13 cellular contexts compared by ENCODE assay signal in genomic region chr10:117007080-117007479, GRCh38. TPM values are rescaled to one million over a fixed set of nuclear protein-coding genes. Genes with fewer than 3 reads are reported as not detected.
DNase-seq lines count a peak whose midpoint lies in the region; ATAC-seq, FAIRE-seq and TF ChIP-seq lines count a peak whose summit lies in the region.
"Had no signal": no experiment of that assay in that cellular context is flagged by ENCODE, and none has a peak within 500 bp of the region (broad histone marks: within the 10 kb centered on the region; RNA-seq: fewer than 3 reads in every experiment).

No MANE protein-coding gene starts in this region.

- CTCF ChIA-PET in IMR-90 (lab: Yijun Ruan, JAX) = interaction anchor here (0.6 to 1.3 kb wide), 2 partner anchors 8 to 46 kb away, joined by 3 read pairs; no protein-coding TSS in a partner anchor
- CTCF ChIA-PET in K562 (lab: Yijun Ruan, JAX; ENCODE audit: low intra/inter-chr PET ratio) = no interaction called here

- no peak overlapping the region for H2BK15ac ChIP-seq in IMR-90 (ENCODE audit: low read depth, low read length)

- ATAC-seq in IMR-90 (ENCODE audit: low read depth) (no peak), K562 (no peak), body of pancreas (no peak)
- ATAC-seq: left colon had no signal

- H3K9me3 ChIP-seq in IMR-90 (ENCODE audit: control insufficient read depth, insufficient read depth, low read length) = no peaks in the 10 kb centered on the region
- no peaks in the 10 kb centered on the region for H3K9me3 ChIP-seq in K562 (replicated peaks; ENCODE audit: control insufficient read depth, insufficient read depth, low read depth, low read length)
- no peaks in the 10 kb centered on the region for H3K9me3 ChIP-seq in liver (ENCODE audit: control insufficient read depth in 4 of 4, low read length in 3 of 4)
- H3K9me3 ChIP-seq in body of pancreas = no peaks in the 10 kb centered on the region
- H3K9me3 ChIP-seq: thyroid gland had no signal

- no peak overlapping the region for H3K14ac ChIP-seq in IMR-90 (replicated peaks; ENCODE audit: low read depth, low read length)

- no peak overlapping the region for H2BK120ac ChIP-seq in IMR-90 (ENCODE audit: low read depth, low read length)

- no peaks in the 10 kb centered on the region for H4K20me1 ChIP-seq in IMR-90 (ENCODE audit: insufficient read depth, low read length)
- H4K20me1 ChIP-seq in K562 (replicated peaks; ENCODE audit: control insufficient read depth, insufficient read depth, low read length) = no peaks in the 10 kb centered on the region

- H4K5ac ChIP-seq in IMR-90 (ENCODE audit: low read depth, low read length) = no peak overlapping the region

- H2AK9ac ChIP-seq in IMR-90 (replicated peaks; ENCODE audit: low read depth, low read length, poor library complexity) = no peak overlapping the region

- H3K27me3 ChIP-seq in IMR-90 (ENCODE audit: control insufficient read depth, insufficient read depth, low read length) (no peaks in the 10 kb centered on the region), K562 (ENCODE audit: control insufficient read depth in 2 of 2, insufficient read depth in 2 of 2, low read length in 2 of 2) (no peaks in the 10 kb centered on the region), liver (ENCODE audit: control insufficient read depth in 4 of 4, insufficient read depth in 4 of 4, low read length in 3 of 4) (no peaks in the 10 kb centered on the region), body of pancreas (no peaks in the 10 kb centered on the region)
- H3K27me3 ChIP-seq: thyroid gland had no signal

- no peak overlapping the region for H4K8ac ChIP-seq in IMR-90 (ENCODE audit: low read depth in 2 of 2, low read length in 2 of 2)

- H3K4me3 ChIP-seq in IMR-90 (ENCODE audit: insufficient read depth, low read depth, low read length) (no peak overlapping the region), K562 (no peak overlapping the region), liver (ENCODE audit: low read depth in 1 of 3, low read length in 3 of 3) (no peak overlapping the region), body of pancreas (no peak overlapping the region)
- H3K4me3 ChIP-seq: thyroid gland had no signal

- TF ChIP-seq RAD21 in IMR-90 (IDR thresholded peaks at IDR 0.05; ENCODE audit: low read length) = no peak
- no peak for TF ChIP-seq RAD21 in K562 (CRISPR knock-in tag; conservative IDR thresholded peaks at IDR 0.05 in 1 of 2, IDR thresholded peaks at IDR 0.05 in 1 of 2)
- TF ChIP-seq RAD21 in liver (IDR thresholded peaks at IDR 0.05) = no peak

- peaks cover 38% of the 10 kb centered on the region for H3K79me2 ChIP-seq in K562 (ENCODE audit: control insufficient read depth, insufficient read depth, low read length)

- FAIRE-seq in K562 (lab: Jason Lieb, UNC) = peak; percentile 75

- H3K9ac ChIP-seq in IMR-90 (ENCODE audit: low read depth, low read length) (no peak overlapping the region), K562 (ENCODE audit: insufficient read depth in 1 of 2, low read depth in 2 of 2, low read length in 2 of 2) (peak overlapping the region in 1 of 2 experiments; percentile 91; a peak in 2 of 4 replicates), liver (ENCODE audit: low read depth in 1 of 2, low read length in 2 of 2) (no peak overlapping the region)

- POLR2A ChIA-PET in IMR-90 (lab: Charles Lee; ENCODE audit: unreplicated experiment) (no interaction called here), K562 (lab: Yijun Ruan, JAX) (interaction anchor here (1.1 to 1.3 kb wide), 2 partner anchors 18 to 37 kb away, joined by 3 read pairs; no protein-coding TSS in a partner anchor)

- no peak overlapping the region for H4K91ac ChIP-seq in IMR-90 (ENCODE audit: insufficient read depth, low read depth, low read length)

- H3K27ac ChIP-seq in IMR-90 (ENCODE audit: insufficient read depth, low read length) (no peak overlapping the region), K562 (ENCODE audit: extremely low read depth, low read depth, low read length) (peak overlapping the region; percentile 99; the same call in 2 of the 3 replicates), liver (ENCODE audit: low read depth in 1 of 2, low read length in 2 of 2) (no peak overlapping the region), body of pancreas (no peak overlapping the region)
- H3K27ac ChIP-seq: thyroid gland had no signal

- H2AFZ ChIP-seq in IMR-90 (replicated peaks; ENCODE audit: low read length, poor library complexity) (no peak overlapping the region), K562 (ENCODE audit: low read depth, low read length) (peak overlapping the region; percentile 94)

- H3K4me1 ChIP-seq in IMR-90 (ENCODE audit: control insufficient read depth, insufficient read depth, low read length) (no peaks in the 10 kb centered on the region; the same call in 1 of the 2 replicates), K562 (replicated peaks in 1 of 2; ENCODE audit: control insufficient read depth in 2 of 2, insufficient read depth in 2 of 2, low read length in 2 of 2) (peaks cover 13% of the 10 kb centered on the region in 2 experiments; a peak in 4 of 5 replicates), liver (ENCODE audit: control insufficient read depth in 4 of 4, insufficient read depth in 4 of 4, low read length in 3 of 4) (peaks cover 0 to 28% (median 20%) of the 10 kb centered on the region in 4 donors), body of pancreas (peaks cover 24% of the 10 kb centered on the region)

- in situ Hi-C loops in Caki2 (cut with HindIII; ENCODE audit: low pct_unique_long_range_greater_than_20kb, low sequenced_read_pairs) = no loop called here
- in situ Hi-C loops in IMR-90 (cut with MboI; ENCODE audit: low sequenced_read_pairs) = no loop called here
- in situ Hi-C loops in K562 (cut with MboI) = no loop called here

- TF ChIP-seq POLR2A in IMR-90 (IDR thresholded peaks at IDR 0.05; ENCODE audit: low read depth, low read length) = no peak
- TF ChIP-seq POLR2A in K562 (conservative IDR thresholded peaks at IDR 0.05) = no peak
- no peak for TF ChIP-seq POLR2A in body of pancreas (IDR thresholded peaks at IDR 0.05)

- TF ChIP-seq CTCF in IMR-90 (conservative IDR thresholded peaks at IDR 0.05; ENCODE audit: low read depth, low read length) = no peak
- TF ChIP-seq CTCF in K562 (IDR thresholded peaks at IDR 0.05 in 2 of 3, conservative IDR thresholded peaks at IDR 0.05 in 1 of 3; ENCODE audit: insufficient read depth in 2 of 3, low read depth in 1 of 3, low read length in 3 of 3) = no peak
- no peak for TF ChIP-seq CTCF in liver (IDR thresholded peaks at IDR 0.05; ENCODE audit: low read depth, low read length, missing input control)
- TF ChIP-seq CTCF in body of pancreas (IDR thresholded peaks at IDR 0.05) = no peak

- H3K4me2 ChIP-seq in IMR-90 (ENCODE audit: low read depth, low read length) (no peak overlapping the region), K562 (ENCODE audit: insufficient read depth, low read length) (no peak overlapping the region)

- DNase-seq in Caki2 (ENCODE audit: low read depth) = peak; percentile 50
- peak; percentile 74 for DNase-seq in IMR-90
- DNase-seq in K562 (ENCODE audit: extremely low read depth in 1 of 4, low spot score in 3 of 4) = peak; percentile 16 to 65 (median 34)
- DNase-seq in body of pancreas = no peak
- no peak for DNase-seq in activated CD4-positive, alpha-beta T cell treated with anti-CD3 and anti-CD28 coated beads, Interleukin-2, amount 50 U/mL, for 48 hours
- DNase-seq in NCI-H524 (lab: John Stamatoyannopoulos, UW) = no peak
- DNase-seq in hippocampal formation (lab: John Stamatoyannopoulos, UW) = no peak
- DNase-seq: activated CD4-positive, CD25-positive, alpha-beta regulatory T cell treated with anti-CD3 and anti-CD28 coated beads, Interleukin-2, amount 50 U/mL, for 72 hours; activated naive CD4-positive, alpha-beta T cell; left colon; NCI-H1930; thyroid gland had no signal

- no peak overlapping the region for H3K18ac ChIP-seq in IMR-90 (ENCODE audit: low read depth, low read length)

- no peak overlapping the region for H2AK5ac ChIP-seq in IMR-90 (ENCODE audit: low read depth, low read length)

- no peak overlapping the region for H2BK5ac ChIP-seq in IMR-90 (ENCODE audit: low read depth, low read length, poor library complexity, severe bottlenecking)

- WGBS in IMR-90 (ENCODE audit: extremely low coverage in 2 of 2, insufficient read length in 1 of 2), 2 experiments = no CpG with 5 or more reads among the region's 3 CpGs
- 33% methylated on average over 3 of the region's 3 CpGs for WGBS in K562 (ENCODE audit: insufficient coverage, low coverage, missing lambda C conversion rate)
- 96% methylated on average over 3 of the region's 3 CpGs for WGBS in liver
- WGBS in body of pancreas, 2 donors = 86 to 89% methylated on average over 3 of the region's 3 CpGs

- H2BK20ac ChIP-seq in IMR-90 (ENCODE audit: low read depth, low read length) = no peak overlapping the region

- TF ChIP-seq EP300 in K562 (IDR thresholded peaks at IDR 0.05; ENCODE audit: low read length) = no peak

- no TSS peak for BruUV-seq in IMR-90 (replicated peaks; lab: Mats Ljungman, UMichigan)
- BruUV-seq in K562 (replicated peaks; lab: Mats Ljungman, UMichigan) = no TSS peak

- H3K56ac ChIP-seq in IMR-90 (ENCODE audit: extremely low read depth, insufficient read depth, low read length) = no peak overlapping the region

- H3K23ac ChIP-seq in IMR-90 (ENCODE audit: low read depth, low read length) = no peak overlapping the region

- dilution Hi-C loops in IMR-90 (cut with HindIII; ENCODE audit: low sequenced_read_pairs, unreplicated experiment) = no loop called here

- intact Hi-C loops in IMR-90 (cut with micrococcal nuclease) (loop anchor here (10.0 kb wide), 1 partner anchor 158 kb away; no protein-coding TSS in a partner anchor), K562 (cut with micrococcal nuclease) (no loop called here), body of pancreas (cut with DNase I) (no loop called here)

- H3K36me3 ChIP-seq in IMR-90 (ENCODE audit: control insufficient read depth, insufficient read depth, low read length) (no peaks in the 10 kb centered on the region), K562 (ENCODE audit: control insufficient read depth, insufficient read depth, low read length) (no peaks in the 10 kb centered on the region; the same call in 2 of the 3 replicates), liver (ENCODE audit: control insufficient read depth in 4 of 4, insufficient read depth in 3 of 4, low read depth in 1 of 4, low read length in 3 of 4) (no peaks in the 10 kb centered on the region), body of pancreas (replicated peaks in 1 of 2; ENCODE audit: insufficient read depth in 1 of 2, low read depth in 2 of 2) (no peaks in the 10 kb centered on the region)
- H3K36me3 ChIP-seq: thyroid gland had no signal

- H3K79me1 ChIP-seq in IMR-90 (ENCODE audit: low read depth in 1 of 2, low read length in 2 of 2) = peaks cover 2 to 3% of the 10 kb centered on the region in 2 experiments; a peak in 1 of 4 replicates

- H3K9me1 ChIP-seq in IMR-90 (ENCODE audit: insufficient read depth, low read length) (no peaks in the 10 kb centered on the region), K562 (ENCODE audit: control insufficient read depth, insufficient read depth, low read length) (no peaks in the 10 kb centered on the region)

- no peak overlapping the region for H3K4ac ChIP-seq in IMR-90 (ENCODE audit: low read depth, low read length)

RNA-seq across cellular contexts. Expression of gene SHTN1, which starts 2.1 kb away (rescaled TPM):
- 5.8 and 44.9 TPM in 2 replicates for total RNA-seq in Caki2 (2014; rRNA removed; shearing (Covaris generic); ENCODE audit: low replicate concordance)
- total RNA-seq in IMR-90 (2012; rRNA removed) (0.54 and 1.4 TPM in 2 replicates), K562 (2014; rRNA removed) (5.4 and 5.7 TPM in 2 replicates), K562 (2014; rRNA removed; fragmentation: Illumina TruSeq; extraction: Trizol) (15.5 and 18.6 TPM in 2 replicates), K562 (2015; rRNA removed; fragmentation: Illumina TruSeq; extraction: Trizol) (13.4 and 14.4 TPM in 2 replicates), K562 (2021) (18.6 and 19.1 TPM in 2 replicates), liver (10 to 100 TPM in 1 of 2 donors, 1 to 10 TPM in 1; 3.2 to 11.7 TPM), body of pancreas (10 to 100 TPM; 24.7 to 37.1 TPM)
- polyA plus RNA-seq in IMR-90 (2012; rRNA removed) (1.9 and 2.3 TPM in 2 replicates), K562 (2011; rRNA removed) (9.9 and 11.6 TPM in 2 replicates), K562 (2014; fragmentation: Illumina TruSeq; extraction: Trizol) (17.2 and 21.3 TPM in 2 replicates), K562 (2014; fragmentation: Nextera tagmentation; extraction: Ambion mirVana) (10 to 100 TPM in 1 of 2 experiments, 1 to 10 TPM in 1; 7.6 to 13.3 TPM), K562 (2014; rRNA removed) (9.2 and 10.4 TPM in 2 replicates), liver (10 to 100 TPM in 1 of 2 donors, 1 to 10 TPM in 1; 8.9 to 11.7 TPM)
- polyA plus RNA-seq in IMR-90 (2012; cell fraction: cytosol; rRNA removed) = 0.23 and 0.28 TPM in 2 replicates
- polyA plus RNA-seq in IMR-90 (2012; cell fraction: nucleus; rRNA removed; ENCODE audit: low replicate concordance) = 1.1 and 15.5 TPM in 2 replicates
- total RNA-seq in K562 (2011; cell fraction: chromatin; rRNA removed; ENCODE audit: low replicate concordance) = 12.5 and 88.6 TPM in 2 replicates
- 4.3 and 6.4 TPM in 2 replicates for total RNA-seq in K562 (2011; cell fraction: nucleolus; rRNA removed)
- total RNA-seq in K562 (2011; cell fraction: nucleoplasm; rRNA removed) = 15.1 and 30.0 TPM in 2 replicates
- polyA plus RNA-seq in K562 (2011; cell fraction: cytosol; rRNA removed) = 1.6 and 3.1 TPM in 2 replicates
- polyA plus RNA-seq in K562 (2011; cell fraction: nucleus; rRNA removed) = 16.3 and 20.0 TPM in 2 replicates
- 11.2 and 15.4 TPM in 2 replicates for polyA plus RNA-seq in K562 (2012)
- 12.4 and 19.3 TPM in 2 replicates for polyA minus RNA-seq in K562 (2011; rRNA and poly(A)+ RNA removed)
- 4.7 and 6.4 TPM in 2 replicates for polyA minus RNA-seq in K562 (2011; cell fraction: cytosol; rRNA and poly(A)+ RNA removed)
- 10.4 and 19.9 TPM in 2 replicates for polyA minus RNA-seq in K562 (2011; cell fraction: nucleus; rRNA and poly(A)+ RNA removed)

Comparison
In these comparisons a context has a peak if more than half of its experiments do, and no peak if none do; other contexts are left out.
1. DNase-seq: peak in Caki2 (single experiment), IMR-90 (single experiment) and K562 (4 of 4); none in body of pancreas (0 of 4), activated CD4-positive, alpha-beta T cell treated with anti-CD3 and anti-CD28 coated beads, Interleukin-2, amount 50 U/mL, for 48 hours (0 of 2), NCI-H524 (0 of 2) and hippocampal formation (0 of 2).